In genomic region chr17:67374329-67375053, GRCh38 we compare ENCODE assay signal across 8 cellular contexts. TPM values are rescaled to one million over a fixed set of nuclear protein-coding genes. Genes with fewer than 3 reads are reported as not detected.
A peak's percentile ranks its signal among the peaks of the same experiment; 100 is the strongest.
DNase-seq lines count a peak whose midpoint lies in the region; ATAC-seq and TF ChIP-seq lines count a peak whose summit lies in the region.

No MANE protein-coding gene starts in this region.

- H3K18ac ChIP-seq in mesendoderm (ENCODE audit: low read length), result no peak overlapping the region

- H3K9me3 Mint-ChIP-seq in activated CD8-positive, alpha-beta T cell treated with anti-CD3 and anti-CD28 coated beads, Interleukin-2, amount 10 ng/mL, durations not matched to agents 7 days and 5 days (ENCODE audit: insufficient read depth), result no peaks in the 10 kb centered on the region

- H3K4me2 ChIP-seq in mesendoderm (ENCODE audit: low read length), result no peak overlapping the region

- no peak overlapping the region for H3K23ac ChIP-seq in mesendoderm (ENCODE audit: low read length)

- H3K27ac ChIP-seq in mesendoderm (ENCODE audit: low read depth, low read length), result no peak overlapping the region

- H2BK5ac ChIP-seq in mesendoderm (ENCODE audit: low read length), result no peak overlapping the region

- peaks cover 6% of the 10 kb centered on the region for H3K36me3 Mint-ChIP-seq in activated CD8-positive, alpha-beta T cell treated with anti-CD3 and anti-CD28 coated beads, Interleukin-2, amount 10 ng/mL, durations not matched to agents 7 days and 5 days (ENCODE audit: low read depth)

- peaks cover 4% of the 10 kb centered on the region for H3K79me1 ChIP-seq in mesendoderm (ENCODE audit: low read length)

- WGBS in mesendoderm (ENCODE audit: extremely low coverage, insufficient coverage, low lambda C conversion rate), result no CpG with 5 or more reads among the region's 12 CpGs

- no peak overlapping the region for H3K4ac ChIP-seq in mesendoderm (ENCODE audit: low read depth, low read length)

- H3K36me3 ChIP-seq in mesendoderm (ENCODE audit: control insufficient read depth, insufficient read depth, low read length), result no peaks in the 10 kb centered on the region

- no peak overlapping the region for H4K8ac ChIP-seq in mesendoderm (ENCODE audit: low read depth, low read length)

- POLR2A ChIA-PET in activated CD8-positive, alpha-beta T cell treated with anti-CD3 and anti-CD28 coated beads, Interleukin-2, amount 10 ng/mL, durations not matched to agents 7 days and 5 days (lab: Charles Lee), result interaction anchor here (1.1 to 8.2 kb wide), 5 partner anchors 13 to 343 kb away, joined by 3 to 135 read pairs (median 4); no protein-coding TSS in a partner anchor

- H3K27me3 ChIP-seq in mesendoderm (ENCODE audit: insufficient read depth, low read length, poor library complexity), result no peaks in the 10 kb centered on the region

- peaks cover 4% of the 10 kb centered on the region for H3K4me1 ChIP-seq in mesendoderm (ENCODE audit: control insufficient read depth, low read depth, low read length)

- peak overlapping the region; percentile 34 for H3K9ac ChIP-seq in mesendoderm (ENCODE audit: low read length)

- H3K4me1 Mint-ChIP-seq in activated CD8-positive, alpha-beta T cell treated with anti-CD3 and anti-CD28 coated beads, Interleukin-2, amount 10 ng/mL, durations not matched to agents 7 days and 5 days (ENCODE audit: low read depth), result peaks cover 36% of the 10 kb centered on the region

- no peak overlapping the region for H3K27ac Mint-ChIP-seq in activated CD8-positive, alpha-beta T cell treated with anti-CD3 and anti-CD28 coated beads, Interleukin-2, amount 10 ng/mL, durations not matched to agents 7 days and 5 days

- H3K4me3 Mint-ChIP-seq in activated CD8-positive, alpha-beta T cell treated with anti-CD3 and anti-CD28 coated beads, Interleukin-2, amount 10 ng/mL, durations not matched to agents 7 days and 5 days, result peak overlapping the region; percentile 35

- peak; percentile 83 for TF ChIP-seq CTCF in GM12875 (IDR thresholded peaks at IDR 0.05; ENCODE audit: borderline replicate concordance, insufficient read depth, low read depth, low read length)

- H3K56ac ChIP-seq in mesendoderm (ENCODE audit: low read length), result peak overlapping the region; percentile 50

- CTCF ChIA-PET in activated CD8-positive, alpha-beta T cell treated with anti-CD3 and anti-CD28 coated beads, Interleukin-2, amount 10 ng/mL, durations not matched to agents 7 days and 5 days (lab: Charles Lee), result interaction anchor here (0.6 to 13.5 kb wide), 53 partner anchors 11 to 585 kb away, joined by 3 to 365 read pairs (median 4); partner anchors contain the start of genes NOL11 and PSMD12

- H3K79me2 ChIP-seq in mesendoderm (ENCODE audit: control insufficient read depth, insufficient read depth, low read length), result peaks cover 4% of the 10 kb centered on the region

- DNase-seq in HT1080 (ENCODE audit: low read depth), result peak; percentile 80
- DNase-seq in NOMO-1 (lab: John Stamatoyannopoulos, UW; ENCODE audit: unreplicated experiment in 2 of 2), result peak; percentile 79 to 85
- peak; percentile 94 for DNase-seq in activated CD8-positive, alpha-beta T cell treated with anti-CD3 and anti-CD28 coated beads, Interleukin-2, amount 10 ng/mL, durations not matched to agents 7 days and 5 days
- peak; percentile 88 for DNase-seq in effector CD4-positive, alpha-beta T cell
- DNase-seq in mesendoderm, result peak; percentile 90
- DNase-seq in stimulated activated CD8-positive, alpha-beta memory T cell treated with anti-CD3 and anti-CD28 coated beads, Interleukin-15, amount 100 ng/mL, for 48 hours (ENCODE audit: low read depth in 2 of 2), result peak; percentile 75 to 77

- no peak overlapping the region for H4K5ac ChIP-seq in mesendoderm (ENCODE audit: low read length)

- no peak overlapping the region for H2BK120ac ChIP-seq in mesendoderm (ENCODE audit: low read depth, low read length)

- H3K4me3 ChIP-seq in GM12875 (ENCODE audit: low read depth, low read length), result no peak overlapping the region
- no peak overlapping the region for H3K4me3 ChIP-seq in mesendoderm (ENCODE audit: low read length)

- H2AK5ac ChIP-seq in mesendoderm (ENCODE audit: low read length), result no peak overlapping the region

- no peaks in the 10 kb centered on the region for H3K27me3 Mint-ChIP-seq in activated CD8-positive, alpha-beta T cell treated with anti-CD3 and anti-CD28 coated beads, Interleukin-2, amount 10 ng/mL, durations not matched to agents 7 days and 5 days (ENCODE audit: low read depth)

- ATAC-seq in activated CD8-positive, alpha-beta T cell treated with anti-CD3 and anti-CD28 coated beads, Interleukin-2, amount 10 ng/mL, durations not matched to agents 7 days and 5 days, result peak; percentile 38
- no peak for ATAC-seq in GM19397 (IDR thresholded peaks at IDR 0.05; ENCODE audit: unreplicated experiment)

- no peak overlapping the region for H2BK15ac ChIP-seq in mesendoderm (replicated peaks; ENCODE audit: low read depth)

RNA-seq across cellular contexts. Expression of gene PITPNC1, which starts 2.6 kb away (rescaled TPM):
- total RNA-seq in HT1080 (2014; rRNA removed; shearing (Covaris generic)), result 2.8 and 6.4 TPM in 2 replicates
- polyA plus RNA-seq in HT1080 (2015; cell fraction: cytosol; rRNA removed), result 7.1 and 7.3 TPM in 2 replicates
- polyA plus RNA-seq in HT1080 (2015; cell fraction: nucleus; rRNA removed), result 4.7 and 5.5 TPM in 2 replicates
- total RNA-seq in activated CD8-positive, alpha-beta T cell treated with anti-CD3 and anti-CD28 coated beads, Interleukin-2, amount 10 ng/mL, durations not matched to agents 7 days and 5 days, result 10 to 100 TPM; 74.0 to 76.5 TPM
- 54.2 TPM for polyA plus RNA-seq in mesendoderm (2013, experiment 1 of 2)
- polyA plus RNA-seq in mesendoderm (2013, experiment 2 of 2), result 52.1 TPM

RNA-seq across cellular contexts. Expression of gene PSMD12, which starts 8.1 kb away (rescaled TPM):
- 41.6 and 54.9 TPM in 2 replicates for total RNA-seq in HT1080 (2014; rRNA removed; shearing (Covaris generic))
- 91.3 and 108 TPM in 2 replicates for polyA plus RNA-seq in HT1080 (2015; cell fraction: cytosol; rRNA removed)
- 84.9 and 99.0 TPM in 2 replicates for polyA plus RNA-seq in HT1080 (2015; cell fraction: nucleus; rRNA removed)
- total RNA-seq in activated CD8-positive, alpha-beta T cell treated with anti-CD3 and anti-CD28 coated beads, Interleukin-2, amount 10 ng/mL, durations not matched to agents 7 days and 5 days, result 10 to 100 TPM; 49.4 to 53.9 TPM
- 86.5 TPM for polyA plus RNA-seq in mesendoderm (2013, experiment 1 of 2)
- polyA plus RNA-seq in mesendoderm (2013, experiment 2 of 2), result 87.8 TPM

Comparison
In these comparisons a context has a peak if more than half of its experiments do, and no peak if none do; other contexts are left out.
1. RNA of gene PITPNC1, which starts 2.6 kb away (total RNA-seq): 74.0 to 76.5 TPM in activated CD8-positive, alpha-beta T cell treated with anti-CD3 and anti-CD28 coated beads, Interleukin-2, amount 10 ng/mL, durations not matched to agents 7 days and 5 days; 2.8 to 6.4 TPM in HT1080; every median in the first group is over 10 times any median in the second.
2. Peak in every context shown above with its lines, with median percentiles within 50 percentile points of each other: DNase-seq.